14 cellular contexts compared by ENCODE assay signal in the genomic region with DNA sequence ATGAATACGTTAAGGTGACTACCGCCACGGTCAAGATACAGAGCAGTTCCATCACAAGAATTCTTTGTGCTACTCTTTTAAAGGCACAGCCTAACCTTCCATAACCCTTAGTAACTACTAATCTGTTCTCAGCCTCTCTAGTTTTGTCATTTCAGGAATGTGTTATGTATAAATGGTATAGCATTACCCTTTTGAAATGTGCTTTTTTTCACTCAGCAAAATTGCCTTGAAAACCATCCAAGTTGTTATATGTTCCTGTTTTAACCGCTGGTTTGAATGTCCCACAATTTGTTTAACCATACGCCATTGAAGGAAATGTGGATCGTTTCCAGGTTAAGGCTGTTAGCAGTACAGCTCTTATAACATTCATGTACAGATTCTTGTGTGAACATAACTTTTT. TPM values are rescaled to one million over a fixed set of nuclear protein-coding genes. Genes with fewer than 3 reads are reported as not detected.
DNase-seq lines count a peak whose midpoint lies in the region; ATAC-seq and TF ChIP-seq lines count a peak whose summit lies in the region.
"Had no signal": no experiment of that assay in that cellular context is flagged by ENCODE, and none has a peak within 500 bp of the region (broad histone marks: within the 10 kb centered on the region; RNA-seq: fewer than 3 reads in every experiment).

No MANE protein-coding gene starts in this region.

- 22% methylated on average over 6 of the region's 6 CpGs for WGBS in right cardiac atrium

- peak overlapping the region; percentile 33 for H3K27ac Mint-ChIP-seq in stimulated activated effector memory CD8-positive, alpha-beta T cell treated with anti-CD3 and anti-CD28 coated beads, Interleukin-12 subunit alpha, Interleukin-12 subunit beta, amount 100 ng/mL, for 72 hours

- no peaks in the 10 kb centered on the region for H3K9me3 Mint-ChIP-seq in stimulated activated effector memory CD8-positive, alpha-beta T cell treated with anti-CD3 and anti-CD28 coated beads, Interleukin-12 subunit alpha, Interleukin-12 subunit beta, amount 100 ng/mL, for 72 hours
- H3K9me3 Mint-ChIP-seq: activated naive CD4-positive, alpha-beta T cell treated with anti-CD3 and anti-CD28 coated beads, Interleukin-2, amount 50 U/mL, for 24 hours had no signal

- no peak for ATAC-seq in right cardiac atrium
- peak; percentile 89 for ATAC-seq in HG02870 (IDR thresholded peaks at IDR 0.05; ENCODE audit: unreplicated experiment)
- ATAC-seq in stimulated activated effector memory CD8-positive, alpha-beta T cell treated with anti-CD3 and anti-CD28 coated beads, Interleukin-12 subunit alpha, Interleukin-12 subunit beta, amount 100 ng/mL, for 72 hours, result peak; percentile 88
- no peak for ATAC-seq in HG03095 (IDR thresholded peaks at IDR 0.05; ENCODE audit: unreplicated experiment)
- ATAC-seq: PC-3 had no signal

- DNase-seq in cardiac muscle cell (ENCODE audit: low read depth in 1 of 2, low spot score in 1 of 2), result peak in 1 of 2 donors; percentile 52
- no peak for DNase-seq in right cardiac atrium
- peak; percentile 28 for DNase-seq in astrocyte of the hippocampus (ENCODE audit: low read depth, low spot score)
- DNase-seq in stimulated activated effector memory CD8-positive, alpha-beta T cell treated with anti-CD3 and anti-CD28 coated beads, Interleukin-12 subunit alpha, Interleukin-12 subunit beta, amount 100 ng/mL, for 72 hours (ENCODE audit: low spot score in 2 of 2), result no peak
- DNase-seq in HAP-1 (ENCODE audit: low spot score in 2 of 2), result no peak
- DNase-seq in NCI-H1048 (lab: John Stamatoyannopoulos, UW), result no peak
- DNase-seq: cortex of kidney; DND-41; PC-3; stimulated activated naive CD4-positive, alpha-beta T cell had no signal

- no peak for TF ChIP-seq CTCF in cardiac muscle cell (IDR thresholded peaks at IDR 0.05; ENCODE audit: low read depth, low read length)

- H3K4me3 ChIP-seq in cardiac muscle cell (no peak overlapping the region), right cardiac atrium (ENCODE audit: low read length) (no peak overlapping the region), HAP-1 (no peak overlapping the region)
- H3K4me3 ChIP-seq: prostate gland had no signal

- H3K4me3 Mint-ChIP-seq in stimulated activated effector memory CD8-positive, alpha-beta T cell treated with anti-CD3 and anti-CD28 coated beads, Interleukin-12 subunit alpha, Interleukin-12 subunit beta, amount 100 ng/mL, for 72 hours, result no peak overlapping the region

- H3K27me3 ChIP-seq in cardiac muscle cell (no peaks in the 10 kb centered on the region), right cardiac atrium (ENCODE audit: control insufficient read depth, insufficient read depth) (no peaks in the 10 kb centered on the region), HAP-1 (ENCODE audit: low read depth) (no peaks in the 10 kb centered on the region)

- H3K36me3 ChIP-seq in cardiac muscle cell (peaks cover 11% of the 10 kb centered on the region), HAP-1 (replicated peaks) (peaks cover 22% of the 10 kb centered on the region)
- H3K36me3 ChIP-seq: prostate gland had no signal

- intact Hi-C loops in right cardiac atrium (cut with DNase I), result no loop called here

- in situ Hi-C loops in HAP-1 (cut with MboI; ENCODE audit: low sequenced_read_pairs), result no loop called here

- H3K4me1 Mint-ChIP-seq in stimulated activated effector memory CD8-positive, alpha-beta T cell treated with anti-CD3 and anti-CD28 coated beads, Interleukin-12 subunit alpha, Interleukin-12 subunit beta, amount 100 ng/mL, for 72 hours, result peaks cover 61% of the 10 kb centered on the region

- no peaks in the 10 kb centered on the region for H3K9me3 ChIP-seq in cardiac muscle cell (ENCODE audit: low read depth)
- H3K9me3 ChIP-seq in right cardiac atrium (ENCODE audit: control insufficient read depth, low read length), result no peaks in the 10 kb centered on the region
- H3K9me3 ChIP-seq in HAP-1, result no peaks in the 10 kb centered on the region
- H3K9me3 ChIP-seq: prostate gland had no signal

- H3K4me1 ChIP-seq in cardiac muscle cell (ENCODE audit: low read depth), result peaks cover 61% of the 10 kb centered on the region
- peaks cover 9% of the 10 kb centered on the region for H3K4me1 ChIP-seq in right cardiac atrium (ENCODE audit: control insufficient read depth, insufficient read depth, low read length)
- peaks cover 24% of the 10 kb centered on the region for H3K4me1 ChIP-seq in HAP-1
- H3K4me1 ChIP-seq: prostate gland had no signal

- H3K27ac ChIP-seq in cardiac muscle cell (peak overlapping the region; percentile 74), right cardiac atrium (ENCODE audit: low read length) (no peak overlapping the region)
- H3K27ac ChIP-seq: prostate gland had no signal

- peaks cover 98% of the 10 kb centered on the region for H3K36me3 Mint-ChIP-seq in stimulated activated effector memory CD8-positive, alpha-beta T cell treated with anti-CD3 and anti-CD28 coated beads, Interleukin-12 subunit alpha, Interleukin-12 subunit beta, amount 100 ng/mL, for 72 hours

RNA-seq across cellular contexts. Expression of a gene that starts 32.0 kb away (rescaled TPM):
- total RNA-seq in cardiac muscle cell, result 113 and 141 TPM in 2 replicates
- polyA plus RNA-seq in cardiac muscle cell, result 72.2 and 109 TPM in 2 replicates
- 100 to 1,000 TPM; 102 to 110 (median 104) TPM for total RNA-seq in right cardiac atrium
- 30.5 TPM for polyA plus RNA-seq in right cardiac atrium

Comparison
In these comparisons a context has a peak if more than half of its experiments do, and no peak if none do; other contexts are left out.
1. ATAC-seq: peak in HG02870 (single experiment) and stimulated activated effector memory CD8-positive, alpha-beta T cell treated with anti-CD3 and anti-CD28 coated beads, Interleukin-12 subunit alpha, Interleukin-12 subunit beta, amount 100 ng/mL, for 72 hours (single experiment); none in right cardiac atrium (0 of 2) and HG03095 (single experiment).